In genomic region chr4:102543030-102543505, GRCh38 we compare ENCODE assay signal across 1 cellular context.
TF ChIP-seq lines count a peak whose summit lies in the region.

No MANE protein-coding gene starts in this region.

TF ChIP-seq in GM12878, 131 proteins besides CTCF, POLR2A, EP300 and RAD21 (continued from another document and continues in another):
- TF ChIP-seq SREBF1 (IDR thresholded peaks at IDR 0.05; ENCODE audit: low read length) (no peak), BCL11A (IDR thresholded peaks at IDR 0.05; ENCODE audit: low read depth, low read length) (no peak), POLR2AphosphoS5 (IDR thresholded peaks at IDR 0.05; ENCODE audit: low read length) (peak; percentile 38; the same call in 1 of the 2 replicates), ZBTB4 (CRISPR knock-in tag; IDR thresholded peaks at IDR 0.05) (no peak), ATF2 (IDR thresholded peaks at IDR 0.05; ENCODE audit: low read length) (peak; percentile 64; the same call in 1 of the 2 replicates), RCOR1 (conservative IDR thresholded peaks at IDR 0.05; ENCODE audit: low read depth, low read length) (0 out of 2 replicates have a peak, but pooled peaks have one; percentile 27), FOXM1 (IDR thresholded peaks at IDR 0.05; ENCODE audit: low read depth, low read length) (no peak), ATF7 (IDR thresholded peaks at IDR 0.05; ENCODE audit: low read depth) (peak; percentile 59; the same call in 1 of the 2 replicates), MTA3 (IDR thresholded peaks at IDR 0.05; ENCODE audit: borderline replicate concordance, low read length) (no peak; the same call in 1 of the 2 replicates), ZNF687 (IDR thresholded peaks at IDR 0.05) (no peak; the same call in 1 of the 2 replicates), IKZF1 (conservative IDR thresholded peaks at IDR 0.05) (peak; percentile 97), MAX (IDR thresholded peaks at IDR 0.05; ENCODE audit: low read depth, low read length) (no peak), HDAC2 (IDR thresholded peaks at IDR 0.05) (no peak), IRF3 (IDR thresholded peaks at IDR 0.05) (no peak), ELK1 (IDR thresholded peaks at IDR 0.05; ENCODE audit: low read depth, low read length) (no peak), CUX1 (IDR thresholded peaks at IDR 0.05; ENCODE audit: insufficient replicate concordance, low read depth, low read length) (peak; percentile 89), NFIC (IDR thresholded peaks at IDR 0.05; ENCODE audit: low read depth, low read length) (peak; percentile 40; the same call in 1 of the 2 replicates), IKZF2 (IDR thresholded peaks at IDR 0.05) (peak; percentile 99), SMAD1 (IDR thresholded peaks at IDR 0.05; ENCODE audit: low read depth, partially characterized antibody) (peak; percentile 35), ZBTB11 (CRISPR knock-in tag; IDR thresholded peaks at IDR 0.05) (no peak), FOS (IDR thresholded peaks at IDR 0.05; ENCODE audit: borderline replicate concordance, extremely low read depth, insufficient read length) (no peak), NR2C2 (IDR thresholded peaks at IDR 0.05; ENCODE audit: borderline replicate concordance, control insufficient read depth, insufficient read length, low read depth) (no peak), BCLAF1 (IDR thresholded peaks at IDR 0.05) (no peak), ESRRA (IDR thresholded peaks at IDR 0.05; ENCODE audit: low read length) (no peak), ZNF217 (IDR thresholded peaks at IDR 0.05) (no peak), HDAC6 (IDR thresholded peaks at IDR 0.05; ENCODE audit: unreplicated experiment) (no peak), EED (IDR thresholded peaks at IDR 0.05; ENCODE audit: low read depth) (peak; percentile 85), ZSCAN29 (IDR thresholded peaks at IDR 0.05) (no peak), RBBP5 (conservative IDR thresholded peaks at IDR 0.05) (no peak), BMI1 (IDR thresholded peaks at IDR 0.05; ENCODE audit: borderline replicate concordance) (peak; percentile 31; the same call in 1 of the 2 replicates), ZNF274 (IDR thresholded peaks at IDR 0.05; ENCODE audit: insufficient read depth, insufficient read length) (no peak), ATF3 (IDR thresholded peaks at IDR 0.05; ENCODE audit: borderline replicate concordance, extremely low read depth, low read depth, low read length) (no peak)
